In the genomic region with DNA sequence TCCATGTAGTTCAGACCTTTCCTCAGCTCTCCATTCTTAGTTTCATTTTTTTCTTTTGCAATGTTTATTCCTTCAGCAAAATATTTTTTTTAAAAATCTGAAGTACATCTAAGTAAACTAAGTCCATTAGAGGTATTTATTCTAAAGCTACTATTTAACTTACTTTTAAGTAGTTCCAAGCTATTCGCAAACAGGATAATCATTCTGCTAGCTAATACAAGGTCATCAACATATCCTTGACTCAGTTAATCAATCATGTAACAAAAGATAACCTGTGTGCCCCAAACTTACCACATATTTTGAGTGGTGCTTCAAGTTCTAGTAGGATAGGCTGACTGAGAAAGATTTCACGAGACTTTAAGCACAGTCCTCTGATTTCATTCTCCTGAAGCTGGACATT, we compare ENCODE assay signal across 1 cellular context.
TF ChIP-seq lines count a peak whose summit lies in the region.

No MANE protein-coding gene starts in this region.

TF ChIP-seq in HepG2, 621 proteins besides CTCF, POLR2A, EP300 and RAD21 (continued from another document and continues in another):
- TF ChIP-seq, protein P1, sequence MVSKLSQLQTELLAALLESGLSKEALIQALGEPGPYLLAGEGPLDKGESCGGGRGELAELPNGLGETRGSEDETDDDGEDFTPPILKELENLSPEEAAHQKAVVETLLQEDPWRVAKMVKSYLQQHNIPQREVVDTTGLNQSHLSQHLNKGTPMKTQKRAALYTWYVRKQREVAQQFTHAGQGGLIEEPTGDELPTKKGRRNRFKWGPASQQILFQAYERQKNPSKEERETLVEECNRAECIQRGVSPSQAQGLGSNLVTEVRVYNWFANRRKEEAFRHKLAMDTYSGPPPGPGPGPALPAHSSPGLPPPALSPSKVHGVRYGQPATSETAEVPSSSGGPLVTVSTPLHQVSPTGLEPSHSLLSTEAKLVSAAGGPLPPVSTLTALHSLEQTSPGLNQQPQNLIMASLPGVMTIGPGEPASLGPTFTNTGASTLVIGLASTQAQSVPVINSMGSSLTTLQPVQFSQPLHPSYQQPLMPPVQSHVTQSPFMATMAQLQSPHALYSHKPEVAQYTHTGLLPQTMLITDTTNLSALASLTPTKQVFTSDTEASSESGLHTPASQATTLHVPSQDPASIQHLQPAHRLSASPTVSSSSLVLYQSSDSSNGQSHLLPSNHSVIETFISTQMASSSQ (IDR thresholded peaks at IDR 0.05; ENCODE audit: low read depth), result peak; percentile 65; the same call in 1 of the 2 replicates
- TF ChIP-seq, protein P1 (CRISPR knock-in tag; IDR thresholded peaks at IDR 0.05; ENCODE audit: borderline replicate concordance), result peak; percentile 39; the same call in 1 of the 2 replicates
- TF ChIP-seq BRCA1 (CRISPR knock-in tag; IDR thresholded peaks at IDR 0.05) (no peak), KDM2A (CRISPR knock-in tag; IDR thresholded peaks at IDR 0.05; ENCODE audit: borderline replicate concordance, low read depth) (no peak), NKX3-1 (CRISPR knock-in tag; IDR thresholded peaks at IDR 0.05) (peak; percentile 59; the same call in 1 of the 2 replicates), SRSF9 (IDR thresholded peaks at IDR 0.05; ENCODE audit: borderline replicate concordance, insufficient read depth, low read depth, low read length, poor library complexity, severe bottlenecking) (no peak), ZNF337 (CRISPR knock-in tag; IDR thresholded peaks at IDR 0.05; ENCODE audit: borderline replicate concordance, low read depth) (no peak), NFIC (IDR thresholded peaks at IDR 0.05; ENCODE audit: low read length) (no peak), ZSCAN20 (CRISPR knock-in tag; IDR thresholded peaks at IDR 0.05; ENCODE audit: borderline replicate concordance) (no peak), ZBTB7A (CRISPR knock-in tag; IDR thresholded peaks at IDR 0.05) (no peak), CCAR2 (optimal IDR thresholded peaks at IDR 0.05; ENCODE audit: low read depth, low read length) (no peak), CHCHD3 (CRISPR knock-in tag; IDR thresholded peaks at IDR 0.05) (no peak), TBX2 (CRISPR knock-in tag; IDR thresholded peaks at IDR 0.05; ENCODE audit: borderline replicate concordance) (no peak), IRF2 (CRISPR knock-in tag; IDR thresholded peaks at IDR 0.05) (no peak), ZC3H4 (CRISPR knock-in tag; IDR thresholded peaks at IDR 0.05; ENCODE audit: borderline replicate concordance) (no peak), SMAD1 (CRISPR knock-in tag; IDR thresholded peaks at IDR 0.05; ENCODE audit: borderline replicate concordance, low read depth) (no peak), SKI (IDR thresholded peaks at IDR 0.05; ENCODE audit: partially characterized antibody) (no peak), GATAD2A (CRISPR knock-in tag; IDR thresholded peaks at IDR 0.05) (0 out of 2 replicates have a peak, but pooled peaks have one; percentile 45), NFYC (CRISPR knock-in tag; IDR thresholded peaks at IDR 0.05) (no peak), ZNF17 (CRISPR knock-in tag; IDR thresholded peaks at IDR 0.05) (no peak), NFKB2 (CRISPR knock-in tag; IDR thresholded peaks at IDR 0.05; ENCODE audit: borderline replicate concordance) (no peak), PHB2 (IDR thresholded peaks at IDR 0.05; ENCODE audit: partially characterized antibody) (no peak), MAZ (IDR thresholded peaks at IDR 0.05; ENCODE audit: borderline replicate concordance, low read depth, low read length) (no peak), MAZ (CRISPR knock-in tag; IDR thresholded peaks at IDR 0.05; ENCODE audit: low read depth) (no peak), ZNF143 (CRISPR knock-in tag; IDR thresholded peaks at IDR 0.05) (no peak), ISL2 (CRISPR knock-in tag; IDR thresholded peaks at IDR 0.05) (0 out of 2 replicates have a peak, but pooled peaks have one; percentile 20)
- TF ChIP-seq, protein P2, sequence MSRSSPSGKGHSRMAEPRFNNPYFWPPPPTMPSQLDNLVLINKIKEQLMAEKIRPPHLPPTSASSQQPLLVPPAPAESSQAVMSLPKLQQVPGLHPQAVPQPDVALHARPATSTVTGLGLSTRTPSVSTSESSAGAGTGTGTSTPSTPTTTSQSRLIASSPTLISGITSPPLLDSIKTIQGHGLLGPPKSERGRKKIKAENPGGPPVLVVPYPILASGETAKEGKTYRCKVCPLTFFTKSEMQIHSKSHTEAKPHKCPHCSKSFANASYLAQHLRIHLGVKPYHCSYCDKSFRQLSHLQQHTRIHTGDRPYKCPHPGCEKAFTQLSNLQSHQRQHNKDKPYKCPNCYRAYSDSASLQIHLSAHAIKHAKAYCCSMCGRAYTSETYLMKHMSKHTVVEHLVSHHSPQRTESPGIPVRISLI (CRISPR knock-in tag; IDR thresholded peaks at IDR 0.05; ENCODE audit: borderline replicate concordance), result peak; percentile 29; the same call in 1 of the 2 replicates
- TF ChIP-seq, protein P3, sequence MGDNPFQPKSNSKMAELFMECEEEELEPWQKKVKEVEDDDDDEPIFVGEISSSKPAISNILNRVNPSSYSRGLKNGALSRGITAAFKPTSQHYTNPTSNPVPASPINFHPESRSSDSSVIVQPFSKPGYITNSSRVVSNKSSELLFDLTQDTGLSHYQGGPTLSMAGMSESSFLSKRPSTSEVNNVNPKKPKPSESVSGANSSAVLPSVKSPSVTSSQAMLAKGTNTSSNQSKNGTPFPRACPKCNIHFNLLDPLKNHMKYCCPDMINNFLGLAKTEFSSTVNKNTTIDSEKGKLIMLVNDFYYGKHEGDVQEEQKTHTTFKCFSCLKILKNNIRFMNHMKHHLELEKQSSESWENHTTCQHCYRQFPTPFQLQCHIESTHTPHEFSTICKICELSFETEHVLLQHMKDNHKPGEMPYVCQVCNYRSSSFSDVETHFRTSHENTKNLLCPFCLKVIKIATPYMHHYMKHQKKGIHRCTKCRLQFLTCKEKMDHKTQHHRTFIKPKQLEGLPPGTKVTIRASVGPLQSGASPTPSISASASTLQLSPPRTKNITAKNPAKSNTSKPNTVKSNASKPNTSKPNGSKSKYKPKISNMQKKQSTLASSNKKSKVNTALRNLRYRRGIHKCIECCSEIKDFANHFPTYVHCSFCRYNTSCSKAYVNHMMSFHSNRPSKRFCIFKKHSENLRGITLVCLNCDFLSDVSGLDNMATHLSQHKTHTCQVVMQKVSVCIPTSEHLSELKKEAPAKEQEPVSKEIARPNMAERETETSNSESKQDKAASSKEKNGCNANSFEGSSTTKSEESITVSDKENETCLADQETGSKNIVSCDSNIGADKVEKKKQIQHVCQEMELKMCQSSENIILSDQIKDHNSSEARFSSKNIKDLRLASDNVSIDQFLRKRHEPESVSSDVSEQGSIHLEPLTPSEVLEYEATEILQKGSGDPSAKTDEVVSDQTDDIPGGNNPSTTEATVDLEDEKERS (CRISPR knock-in tag; IDR thresholded peaks at IDR 0.05), result no peak
- TF ChIP-seq, protein P4, sequence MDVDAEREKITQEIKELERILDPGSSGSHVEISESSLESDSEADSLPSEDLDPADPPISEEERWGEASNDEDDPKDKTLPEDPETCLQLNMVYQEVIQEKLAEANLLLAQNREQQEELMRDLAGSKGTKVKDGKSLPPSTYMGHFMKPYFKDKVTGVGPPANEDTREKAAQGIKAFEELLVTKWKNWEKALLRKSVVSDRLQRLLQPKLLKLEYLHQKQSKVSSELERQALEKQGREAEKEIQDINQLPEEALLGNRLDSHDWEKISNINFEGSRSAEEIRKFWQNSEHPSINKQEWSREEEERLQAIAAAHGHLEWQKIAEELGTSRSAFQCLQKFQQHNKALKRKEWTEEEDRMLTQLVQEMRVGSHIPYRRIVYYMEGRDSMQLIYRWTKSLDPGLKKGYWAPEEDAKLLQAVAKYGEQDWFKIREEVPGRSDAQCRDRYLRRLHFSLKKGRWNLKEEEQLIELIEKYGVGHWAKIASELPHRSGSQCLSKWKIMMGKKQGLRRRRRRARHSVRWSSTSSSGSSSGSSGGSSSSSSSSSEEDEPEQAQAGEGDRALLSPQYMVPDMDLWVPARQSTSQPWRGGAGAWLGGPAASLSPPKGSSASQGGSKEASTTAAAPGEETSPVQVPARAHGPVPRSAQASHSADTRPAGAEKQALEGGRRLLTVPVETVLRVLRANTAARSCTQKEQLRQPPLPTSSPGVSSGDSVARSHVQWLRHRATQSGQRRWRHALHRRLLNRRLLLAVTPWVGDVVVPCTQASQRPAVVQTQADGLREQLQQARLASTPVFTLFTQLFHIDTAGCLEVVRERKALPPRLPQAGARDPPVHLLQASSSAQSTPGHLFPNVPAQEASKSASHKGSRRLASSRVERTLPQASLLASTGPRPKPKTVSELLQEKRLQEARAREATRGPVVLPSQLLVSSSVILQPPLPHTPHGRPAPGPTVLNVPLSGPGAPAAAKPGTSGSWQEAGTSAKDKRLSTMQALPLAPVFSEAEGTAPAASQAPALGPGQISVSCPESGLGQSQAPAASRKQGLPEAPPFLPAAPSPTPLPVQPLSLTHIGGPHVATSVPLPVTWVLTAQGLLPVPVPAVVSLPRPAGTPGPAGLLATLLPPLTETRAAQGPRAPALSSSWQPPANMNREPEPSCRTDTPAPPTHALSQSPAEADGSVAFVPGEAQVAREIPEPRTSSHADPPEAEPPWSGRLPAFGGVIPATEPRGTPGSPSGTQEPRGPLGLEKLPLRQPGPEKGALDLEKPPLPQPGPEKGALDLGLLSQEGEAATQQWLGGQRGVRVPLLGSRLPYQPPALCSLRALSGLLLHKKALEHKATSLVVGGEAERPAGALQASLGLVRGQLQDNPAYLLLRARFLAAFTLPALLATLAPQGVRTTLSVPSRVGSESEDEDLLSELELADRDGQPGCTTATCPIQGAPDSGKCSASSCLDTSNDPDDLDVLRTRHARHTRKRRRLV (CRISPR knock-in tag; IDR thresholded peaks at IDR 0.05), result no peak
- TF ChIP-seq, protein P5, sequence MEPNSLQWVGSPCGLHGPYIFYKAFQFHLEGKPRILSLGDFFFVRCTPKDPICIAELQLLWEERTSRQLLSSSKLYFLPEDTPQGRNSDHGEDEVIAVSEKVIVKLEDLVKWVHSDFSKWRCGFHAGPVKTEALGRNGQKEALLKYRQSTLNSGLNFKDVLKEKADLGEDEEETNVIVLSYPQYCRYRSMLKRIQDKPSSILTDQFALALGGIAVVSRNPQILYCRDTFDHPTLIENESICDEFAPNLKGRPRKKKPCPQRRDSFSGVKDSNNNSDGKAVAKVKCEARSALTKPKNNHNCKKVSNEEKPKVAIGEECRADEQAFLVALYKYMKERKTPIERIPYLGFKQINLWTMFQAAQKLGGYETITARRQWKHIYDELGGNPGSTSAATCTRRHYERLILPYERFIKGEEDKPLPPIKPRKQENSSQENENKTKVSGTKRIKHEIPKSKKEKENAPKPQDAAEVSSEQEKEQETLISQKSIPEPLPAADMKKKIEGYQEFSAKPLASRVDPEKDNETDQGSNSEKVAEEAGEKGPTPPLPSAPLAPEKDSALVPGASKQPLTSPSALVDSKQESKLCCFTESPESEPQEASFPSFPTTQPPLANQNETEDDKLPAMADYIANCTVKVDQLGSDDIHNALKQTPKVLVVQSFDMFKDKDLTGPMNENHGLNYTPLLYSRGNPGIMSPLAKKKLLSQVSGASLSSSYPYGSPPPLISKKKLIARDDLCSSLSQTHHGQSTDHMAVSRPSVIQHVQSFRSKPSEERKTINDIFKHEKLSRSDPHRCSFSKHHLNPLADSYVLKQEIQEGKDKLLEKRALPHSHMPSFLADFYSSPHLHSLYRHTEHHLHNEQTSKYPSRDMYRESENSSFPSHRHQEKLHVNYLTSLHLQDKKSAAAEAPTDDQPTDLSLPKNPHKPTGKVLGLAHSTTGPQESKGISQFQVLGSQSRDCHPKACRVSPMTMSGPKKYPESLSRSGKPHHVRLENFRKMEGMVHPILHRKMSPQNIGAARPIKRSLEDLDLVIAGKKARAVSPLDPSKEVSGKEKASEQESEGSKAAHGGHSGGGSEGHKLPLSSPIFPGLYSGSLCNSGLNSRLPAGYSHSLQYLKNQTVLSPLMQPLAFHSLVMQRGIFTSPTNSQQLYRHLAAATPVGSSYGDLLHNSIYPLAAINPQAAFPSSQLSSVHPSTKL (CRISPR knock-in tag; IDR thresholded peaks at IDR 0.05), result no peak
- TF ChIP-seq, protein P6, sequence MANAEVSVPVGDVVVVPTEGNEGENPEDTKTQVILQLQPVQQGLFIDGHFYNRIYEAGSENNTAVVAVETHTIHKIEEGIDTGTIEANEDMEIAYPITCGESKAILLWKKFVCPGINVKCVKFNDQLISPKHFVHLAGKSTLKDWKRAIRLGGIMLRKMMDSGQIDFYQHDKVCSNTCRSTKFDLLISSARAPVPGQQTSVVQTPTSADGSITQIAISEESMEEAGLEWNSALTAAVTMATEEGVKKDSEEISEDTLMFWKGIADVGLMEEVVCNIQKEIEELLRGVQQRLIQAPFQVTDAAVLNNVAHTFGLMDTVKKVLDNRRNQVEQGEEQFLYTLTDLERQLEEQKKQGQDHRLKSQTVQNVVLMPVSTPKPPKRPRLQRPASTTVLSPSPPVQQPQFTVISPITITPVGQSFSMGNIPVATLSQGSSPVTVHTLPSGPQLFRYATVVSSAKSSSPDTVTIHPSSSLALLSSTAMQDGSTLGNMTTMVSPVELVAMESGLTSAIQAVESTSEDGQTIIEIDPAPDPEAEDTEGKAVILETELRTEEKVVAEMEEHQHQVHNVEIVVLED (CRISPR knock-in tag; IDR thresholded peaks at IDR 0.05; ENCODE audit: borderline replicate concordance), result no peak
- TF ChIP-seq, protein P7, sequence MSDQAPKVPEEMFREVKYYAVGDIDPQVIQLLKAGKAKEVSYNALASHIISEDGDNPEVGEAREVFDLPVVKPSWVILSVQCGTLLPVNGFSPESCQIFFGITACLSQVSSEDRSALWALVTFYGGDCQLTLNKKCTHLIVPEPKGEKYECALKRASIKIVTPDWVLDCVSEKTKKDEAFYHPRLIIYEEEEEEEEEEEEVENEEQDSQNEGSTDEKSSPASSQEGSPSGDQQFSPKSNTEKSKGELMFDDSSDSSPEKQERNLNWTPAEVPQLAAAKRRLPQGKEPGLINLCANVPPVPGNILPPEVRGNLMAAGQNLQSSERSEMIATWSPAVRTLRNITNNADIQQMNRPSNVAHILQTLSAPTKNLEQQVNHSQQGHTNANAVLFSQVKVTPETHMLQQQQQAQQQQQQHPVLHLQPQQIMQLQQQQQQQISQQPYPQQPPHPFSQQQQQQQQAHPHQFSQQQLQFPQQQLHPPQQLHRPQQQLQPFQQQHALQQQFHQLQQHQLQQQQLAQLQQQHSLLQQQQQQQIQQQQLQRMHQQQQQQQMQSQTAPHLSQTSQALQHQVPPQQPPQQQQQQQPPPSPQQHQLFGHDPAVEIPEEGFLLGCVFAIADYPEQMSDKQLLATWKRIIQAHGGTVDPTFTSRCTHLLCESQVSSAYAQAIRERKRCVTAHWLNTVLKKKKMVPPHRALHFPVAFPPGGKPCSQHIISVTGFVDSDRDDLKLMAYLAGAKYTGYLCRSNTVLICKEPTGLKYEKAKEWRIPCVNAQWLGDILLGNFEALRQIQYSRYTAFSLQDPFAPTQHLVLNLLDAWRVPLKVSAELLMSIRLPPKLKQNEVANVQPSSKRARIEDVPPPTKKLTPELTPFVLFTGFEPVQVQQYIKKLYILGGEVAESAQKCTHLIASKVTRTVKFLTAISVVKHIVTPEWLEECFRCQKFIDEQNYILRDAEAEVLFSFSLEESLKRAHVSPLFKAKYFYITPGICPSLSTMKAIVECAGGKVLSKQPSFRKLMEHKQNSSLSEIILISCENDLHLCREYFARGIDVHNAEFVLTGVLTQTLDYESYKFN (CRISPR knock-in tag; conservative IDR thresholded peaks at IDR 0.05), result 0 out of 2 replicates have a peak, but pooled peaks have one; percentile 30
